ENCODE assay signal across 23 cellular contexts in the genomic region with DNA sequence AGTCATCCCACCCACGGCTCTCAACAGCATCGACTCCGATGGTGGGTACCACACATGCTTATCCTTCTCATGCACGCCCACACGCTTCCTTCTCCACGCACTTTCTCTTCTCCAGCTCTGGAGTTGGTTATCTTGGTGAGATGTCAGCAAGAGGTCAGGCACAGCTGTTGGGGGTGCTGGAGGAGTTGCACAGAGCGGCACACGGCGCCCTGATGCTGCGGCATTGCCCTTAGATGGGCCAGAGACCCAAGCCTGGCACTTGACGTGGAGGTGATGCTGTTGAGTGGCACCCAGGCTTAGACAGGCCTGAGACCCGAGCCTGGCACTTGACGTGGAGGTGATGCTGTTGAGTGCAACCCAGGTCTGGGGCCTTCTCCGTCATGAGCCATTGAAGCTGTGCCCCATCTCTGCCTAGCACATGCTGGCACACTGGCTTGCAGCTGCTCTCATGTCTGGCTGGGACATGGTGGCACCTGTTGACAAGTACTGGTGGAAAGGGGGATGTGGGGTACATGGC.
DNase-seq lines count a peak whose midpoint lies in the region; ATAC-seq and TF ChIP-seq lines count a peak whose summit lies in the region.
"Had no signal": no experiment of that assay in that cellular context is flagged by ENCODE, and none has a peak within 500 bp of the region (broad histone marks: within the 10 kb centered on the region; RNA-seq: fewer than 3 reads in every experiment).

No MANE protein-coding gene starts in this region.

- peaks cover 59% of the 10 kb centered on the region for H3K36me3 ChIP-seq in left ventricle myocardium inferior
- peaks cover 15 to 44% of the 10 kb centered on the region in 2 donors for H3K36me3 ChIP-seq in neuronal stem cell (replicated peaks in 1 of 2; ENCODE audit: control insufficient read depth in 2 of 2, insufficient read depth in 2 of 2, low read length in 2 of 2)
- H3K36me3 ChIP-seq in stomach = peaks cover 52 to 80% (median 76%) of the 10 kb centered on the region in 4 donors

- H2BK12ac ChIP-seq in neuronal stem cell (ENCODE audit: low read length) = no peak overlapping the region

- H3K9ac ChIP-seq in neuronal stem cell (ENCODE audit: low read depth, low read length, poor library complexity) = peak overlapping the region; percentile 35
- H3K9ac ChIP-seq: KMS-11 had no signal

- H2AK5ac ChIP-seq in neuronal stem cell (ENCODE audit: low read depth, low read length) = no peak overlapping the region

- H2AFZ ChIP-seq in neuronal stem cell (ENCODE audit: low read length) = no peak overlapping the region
- H2AFZ ChIP-seq: GM23338 had no signal

- no peak for TF ChIP-seq POLR2A in stomach (IDR thresholded peaks at IDR 0.05)

- H3K27ac Mint-ChIP-seq in activated naive CD8-positive, alpha-beta T cell = peak overlapping the region; percentile 16
- H3K27ac Mint-ChIP-seq: GM23338 had no signal

- H3K4me1 Mint-ChIP-seq in activated naive CD8-positive, alpha-beta T cell (ENCODE audit: low read depth) = peaks cover 24% of the 10 kb centered on the region
- H3K4me1 Mint-ChIP-seq: GM23338 had no signal

- no peaks in the 10 kb centered on the region for H3K27me3 Mint-ChIP-seq in activated naive CD8-positive, alpha-beta T cell
- H3K27me3 Mint-ChIP-seq: CD4-positive, alpha-beta T cell had no signal

- no peak for ATAC-seq in Right ventricle myocardium superior (ENCODE audit: poor library complexity)
- no peak for ATAC-seq in HG03139 (IDR thresholded peaks at IDR 0.05; ENCODE audit: unreplicated experiment)
- ATAC-seq: GM23338, HCT116, PC-3 had no signal

- no peak for DNase-seq in left ventricle myocardium inferior
- DNase-seq in Right ventricle myocardium superior = no peak
- DNase-seq in neuronal stem cell (ENCODE audit: low spot score) = no peak
- no peak for DNase-seq in stomach
- no peak for DNase-seq in D341Med (ENCODE audit: low spot score)
- no peak for DNase-seq in stimulated activated CD8-positive, alpha-beta memory T cell treated with anti-CD3 and anti-CD28 coated beads, Interleukin-4, amount 100 ng/mL, for 48 hours
- DNase-seq: BE2C, Calu3, DND-41, GDM1, NCI-H1048, NCI-H146, NCI-H2081, NCI-H510A, NCI-H82, PC-3 had no signal

- H3K27ac ChIP-seq in left ventricle myocardium inferior (replicated peaks) = peak overlapping the region; percentile 50
- no peak overlapping the region for H3K27ac ChIP-seq in neuronal stem cell (replicated peaks; ENCODE audit: low read length)
- peak overlapping the region in 4 of 5 donors; percentile 28 to 72 (median 60) for H3K27ac ChIP-seq in stomach
- H3K27ac ChIP-seq: KMS-11 had no signal

- H2BK5ac ChIP-seq in neuronal stem cell (ENCODE audit: low read length) = peak overlapping the region; percentile 10

- no peak overlapping the region for H3K4ac ChIP-seq in neuronal stem cell (ENCODE audit: low read length)

- H3K14ac ChIP-seq in neuronal stem cell (ENCODE audit: low read length) = peak overlapping the region; percentile 83

- H3K23ac ChIP-seq in neuronal stem cell (ENCODE audit: low read depth, low read length, poor library complexity) = no peak overlapping the region

- H3K4me3 Mint-ChIP-seq in activated naive CD8-positive, alpha-beta T cell = no peak overlapping the region
- H3K4me3 Mint-ChIP-seq: CD4-positive, alpha-beta T cell; GM23338 had no signal

- intact Hi-C loops in left ventricle myocardium inferior (cut with micrococcal nuclease) (no loop called here), Right ventricle myocardium superior (cut with DNase I) (no loop called here), stomach (cut with DNase I; ENCODE audit: low total_unique reads) (no loop called here)

- H2BK120ac ChIP-seq in neuronal stem cell (ENCODE audit: low read depth, low read length) = no peak overlapping the region

- WGBS in neuronal stem cell (ENCODE audit: extremely low coverage in 2 of 2, insufficient read length in 2 of 2, insufficient replicate concordance in 1 of 2), 2 donors = no CpG with 5 or more reads among the region's 14 CpGs
- whole genome bisulfite sequencing in stomach, 5 donors = 81 to 93% (median 84%) methylated on average over 7 to 14 of the region's 14 CpGs

- no peak for TF ChIP-seq EP300 in stomach (IDR thresholded peaks at IDR 0.05)

- H3K9me3 ChIP-seq in left ventricle myocardium inferior (replicated peaks) = no peaks in the 10 kb centered on the region
- H3K9me3 ChIP-seq in neuronal stem cell (replicated peaks in 1 of 2; ENCODE audit: control insufficient read depth in 2 of 2, insufficient read depth in 1 of 2, low read depth in 1 of 2, low read length in 2 of 2) = no peaks in the 10 kb centered on the region
- H3K9me3 ChIP-seq in stomach = no peaks in the 10 kb centered on the region

- H4K8ac ChIP-seq in neuronal stem cell (ENCODE audit: low read depth, low read length) = no peak overlapping the region

- no peaks in the 10 kb centered on the region for H3K9me3 Mint-ChIP-seq in activated naive CD8-positive, alpha-beta T cell (ENCODE audit: low read depth)
- H3K9me3 Mint-ChIP-seq: CD4-positive, alpha-beta T cell; GM23338 had no signal

- H3K36me3 Mint-ChIP-seq in activated naive CD8-positive, alpha-beta T cell = peaks cover 5% of the 10 kb centered on the region

- peaks cover 1% of the 10 kb centered on the region for H3K79me1 ChIP-seq in neuronal stem cell (ENCODE audit: low read depth, low read length)

- no peak overlapping the region for H2BK15ac ChIP-seq in neuronal stem cell (ENCODE audit: low read length)

- TF ChIP-seq CTCF in left ventricle myocardium inferior (IDR thresholded peaks at IDR 0.05; ENCODE audit: borderline replicate concordance) = no peak
- TF ChIP-seq CTCF in stomach (IDR thresholded peaks at IDR 0.05) = no peak

- H3K27me3 ChIP-seq in left ventricle myocardium inferior (ENCODE audit: low read depth) (no peaks in the 10 kb centered on the region), neuronal stem cell (ENCODE audit: control insufficient read depth in 3 of 3, insufficient read depth in 3 of 3, low read depth in 1 of 3, low read length in 3 of 3) (no peaks in the 10 kb centered on the region), stomach (no peaks in the 10 kb centered on the region)
- H3K27me3 ChIP-seq: BE2C had no signal

- H4K91ac ChIP-seq in neuronal stem cell (ENCODE audit: low read depth, low read length, poor library complexity) = peak overlapping the region; percentile 42

- no peak overlapping the region for H3K18ac ChIP-seq in neuronal stem cell (ENCODE audit: low read length)

- H3K4me3 ChIP-seq in left ventricle myocardium inferior = no peak overlapping the region
- no peak overlapping the region for H3K4me3 ChIP-seq in neuronal stem cell (ENCODE audit: low read length in 2 of 2)
- H3K4me3 ChIP-seq in stomach = no peak overlapping the region
- H3K4me3 ChIP-seq: GM12878, GM23338 had no signal

- no peak overlapping the region for H3K4me2 ChIP-seq in neuronal stem cell (ENCODE audit: insufficient read depth, low read length, poor library complexity, severe bottlenecking)
- H3K4me2 ChIP-seq: GM23338, KMS-11 had no signal

- H3K4me1 ChIP-seq in left ventricle myocardium inferior = peaks cover 64% of the 10 kb centered on the region
- H3K4me1 ChIP-seq in neuronal stem cell (ENCODE audit: control insufficient read depth in 2 of 2, insufficient read depth in 1 of 2, low read depth in 1 of 2, low read length in 2 of 2) = no peaks in the 10 kb centered on the region
- H3K4me1 ChIP-seq in stomach = peaks cover 40 to 88% (median 53%) of the 10 kb centered on the region in 4 donors
- H3K4me1 ChIP-seq: BE2C had no signal
